Comparison of ENCODE assay signal across 1 cellular context in the genomic region with DNA sequence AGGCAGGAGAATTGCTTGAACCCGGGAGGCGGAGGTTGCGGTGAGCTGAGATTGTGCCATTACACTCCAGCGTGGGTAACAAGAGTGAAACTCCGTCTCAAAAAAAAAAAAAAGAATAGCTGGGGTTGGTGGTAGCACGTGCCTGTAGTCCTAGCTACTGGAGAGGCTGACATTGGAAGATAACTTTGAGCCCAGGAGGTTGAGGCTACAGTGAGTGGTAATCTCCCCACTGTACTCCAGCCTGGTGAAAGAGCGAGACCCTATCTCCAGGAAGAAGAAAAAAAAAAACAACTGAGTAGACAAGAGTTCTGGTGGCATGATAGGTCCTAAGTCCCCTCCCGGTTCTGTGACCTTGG.
TF ChIP-seq lines count a peak whose summit lies in the region.

No MANE protein-coding gene starts in this region.

TF ChIP-seq in H1, 55 proteins besides CTCF, POLR2A, EP300 and RAD21:
- TF ChIP-seq YY1 (IDR thresholded peaks at IDR 0.05; ENCODE audit: low read depth, low read length) (no peak), FOSL1 (IDR thresholded peaks at IDR 0.05; ENCODE audit: insufficient read depth, low read depth, low read length) (no peak), CHD2 (IDR thresholded peaks at IDR 0.05; ENCODE audit: low read length) (no peak), NRF1 (IDR thresholded peaks at IDR 0.05; ENCODE audit: low read depth, low read length) (no peak), SIX5 (IDR thresholded peaks at IDR 0.05; ENCODE audit: low read depth, low read length) (no peak), JUN (IDR thresholded peaks at IDR 0.05; ENCODE audit: low read depth, low read length) (no peak), RFX5 (IDR thresholded peaks at IDR 0.05; ENCODE audit: borderline replicate concordance, low read depth, low read length) (no peak), SP4 (IDR thresholded peaks at IDR 0.05; ENCODE audit: low read length) (no peak), ASH2L (IDR thresholded peaks at IDR 0.05; ENCODE audit: low read length) (no peak), CHD1 (IDR thresholded peaks at IDR 0.05; ENCODE audit: low read depth, low read length) (no peak), CREB1 (IDR thresholded peaks at IDR 0.05) (no peak), TBP (IDR thresholded peaks at IDR 0.05; ENCODE audit: low read depth, low read length) (no peak), NANOG (IDR thresholded peaks at IDR 0.05; ENCODE audit: insufficient read depth, low read depth, low read length, poor library complexity, severe bottlenecking) (no peak), TCF12 (IDR thresholded peaks at IDR 0.05; ENCODE audit: low read depth, low read length) (no peak), EZH2 (IDR thresholded peaks at IDR 0.05; ENCODE audit: low read depth, low read length, severe bottlenecking) (no peak)
- TF ChIP-seq, protein P1, sequence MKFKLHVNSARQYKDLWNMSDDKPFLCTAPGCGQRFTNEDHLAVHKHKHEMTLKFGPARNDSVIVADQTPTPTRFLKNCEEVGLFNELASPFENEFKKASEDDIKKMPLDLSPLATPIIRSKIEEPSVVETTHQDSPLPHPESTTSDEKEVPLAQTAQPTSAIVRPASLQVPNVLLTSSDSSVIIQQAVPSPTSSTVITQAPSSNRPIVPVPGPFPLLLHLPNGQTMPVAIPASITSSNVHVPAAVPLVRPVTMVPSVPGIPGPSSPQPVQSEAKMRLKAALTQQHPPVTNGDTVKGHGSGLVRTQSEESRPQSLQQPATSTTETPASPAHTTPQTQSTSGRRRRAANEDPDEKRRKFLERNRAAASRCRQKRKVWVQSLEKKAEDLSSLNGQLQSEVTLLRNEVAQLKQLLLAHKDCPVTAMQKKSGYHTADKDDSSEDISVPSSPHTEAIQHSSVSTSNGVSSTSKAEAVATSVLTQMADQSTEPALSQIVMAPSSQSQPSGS (IDR thresholded peaks at IDR 0.05; ENCODE audit: low read length), result no peak
- TF ChIP-seq, protein P2, sequence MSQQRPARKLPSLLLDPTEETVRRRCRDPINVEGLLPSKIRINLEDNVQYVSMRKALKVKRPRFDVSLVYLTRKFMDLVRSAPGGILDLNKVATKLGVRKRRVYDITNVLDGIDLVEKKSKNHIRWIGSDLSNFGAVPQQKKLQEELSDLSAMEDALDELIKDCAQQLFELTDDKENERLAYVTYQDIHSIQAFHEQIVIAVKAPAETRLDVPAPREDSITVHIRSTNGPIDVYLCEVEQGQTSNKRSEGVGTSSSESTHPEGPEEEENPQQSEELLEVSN (IDR thresholded peaks at IDR 0.05), result no peak
